1 cellular context compared by ENCODE assay signal in the genomic region with DNA sequence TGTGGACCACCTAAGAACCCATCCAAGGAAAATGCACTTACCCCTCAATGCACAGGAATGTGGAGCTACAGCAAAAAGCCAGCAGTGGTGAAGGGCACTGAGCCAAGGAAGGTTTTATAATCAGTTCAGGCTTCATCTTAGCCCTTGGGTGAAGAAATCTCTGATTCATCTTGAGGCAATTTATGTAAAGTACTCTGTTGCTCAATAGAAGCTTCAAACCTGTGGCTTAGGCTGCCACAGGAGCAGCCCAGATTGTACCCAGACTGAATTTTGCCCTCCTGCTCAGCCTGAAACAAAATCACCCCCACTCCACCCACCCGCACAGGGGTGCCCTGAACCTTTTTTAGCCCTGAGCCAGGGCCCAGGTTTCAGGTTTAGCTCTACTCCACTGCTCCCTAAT.
TF ChIP-seq lines count a peak whose summit lies in the region.

S100A12 (minus strand) TSS at position 111 of the 400 bp plus-strand sequence. CDS start 1,029 bp downstream, outside the sequence.

TF ChIP-seq in HepG2, 621 proteins besides CTCF, POLR2A, EP300 and RAD21 (continued from another document):
- no peak for TF ChIP-seq ZNF281 (CRISPR knock-in tag; IDR thresholded peaks at IDR 0.05; ENCODE audit: borderline replicate concordance)
- TF ChIP-seq RFXAP (CRISPR knock-in tag; IDR thresholded peaks at IDR 0.05; ENCODE audit: borderline replicate concordance), result no peak
- no peak for TF ChIP-seq CEBPB (IDR thresholded peaks at IDR 0.05; ENCODE audit: borderline replicate concordance, low read depth, low read length)
- TF ChIP-seq GATAD2A (CRISPR knock-in tag; IDR thresholded peaks at IDR 0.05), result no peak
- no peak for TF ChIP-seq ELF1 (CRISPR knock-in tag; IDR thresholded peaks at IDR 0.05)
- no peak for TF ChIP-seq ELF4 (CRISPR knock-in tag; IDR thresholded peaks at IDR 0.05; ENCODE audit: borderline replicate concordance)
- no peak for TF ChIP-seq RFX1 (IDR thresholded peaks at IDR 0.05)
- TF ChIP-seq ZBTB38 (CRISPR knock-in tag; IDR thresholded peaks at IDR 0.05), result no peak
- no peak for TF ChIP-seq NFKB2 (CRISPR knock-in tag; IDR thresholded peaks at IDR 0.05; ENCODE audit: borderline replicate concordance)
- TF ChIP-seq ZNF709 (CRISPR knock-in tag; IDR thresholded peaks at IDR 0.05), result no peak
